8 cellular contexts compared by ENCODE assay signal in the genomic region with DNA sequence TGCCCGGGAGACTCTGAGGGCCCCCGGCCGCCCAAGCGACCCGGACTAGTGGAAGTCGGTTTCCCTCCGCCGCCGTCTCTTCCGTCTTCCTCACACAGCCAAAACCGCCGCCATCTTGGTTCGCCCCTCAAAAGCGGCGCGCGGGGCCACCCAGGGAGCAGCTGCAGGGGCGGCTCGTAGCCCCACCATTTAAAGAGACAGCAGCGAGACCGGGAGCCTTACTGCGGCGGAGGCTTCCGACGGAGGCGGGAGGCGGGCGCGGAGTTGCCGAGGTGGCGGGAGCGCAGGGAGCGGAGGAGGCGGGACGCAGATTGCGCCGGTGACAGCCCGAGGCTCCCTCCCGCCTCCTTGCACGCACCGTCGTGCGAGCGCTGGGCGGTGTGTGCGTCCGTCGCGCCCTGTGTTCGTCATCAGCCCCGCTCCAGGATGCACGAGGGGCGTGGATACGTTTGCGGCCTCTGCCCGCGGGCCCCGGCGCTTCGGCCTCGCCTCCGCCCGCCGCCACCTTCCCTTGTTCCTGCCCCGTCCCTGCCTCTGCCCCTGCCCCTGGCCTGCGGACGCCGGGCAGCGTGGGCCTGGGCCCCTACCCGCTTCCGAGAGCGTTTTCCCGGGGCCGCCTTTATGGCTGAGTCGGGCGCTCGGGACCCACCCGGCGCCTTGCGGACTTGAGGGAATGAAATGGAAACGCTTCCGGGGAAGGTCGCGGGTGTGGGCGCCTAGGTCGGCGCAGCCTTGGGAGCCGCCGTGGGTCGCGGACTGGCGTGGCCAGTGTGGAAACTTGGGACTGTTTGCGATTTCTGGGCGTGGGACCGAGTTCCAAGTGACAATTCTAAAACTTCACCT. TPM values are rescaled to one million over a fixed set of nuclear protein-coding genes. Genes with fewer than 3 reads are reported as not detected.
DNase-seq lines count a peak whose midpoint lies in the region; ATAC-seq and TF ChIP-seq lines count a peak whose summit lies in the region.

A gene (minus strand): TSS at position 140 of the 843 bp plus-strand sequence. CDS start 663 bp downstream, outside the sequence.

- peaks cover 21% of the 10 kb centered on the region for H3K4me1 Mint-ChIP-seq in activated naive CD4-positive, alpha-beta T cell treated with anti-CD3 and anti-CD28 coated beads, Interleukin-2, amount 50 U/mL, for 24 hours

- DNase-seq in GM06990 (ENCODE audit: extremely low read depth, insufficient read length) (peak; percentile 98), NCI-H1092 (lab: John Stamatoyannopoulos, UW) (peak; percentile 96), glomerular endothelial cell (ENCODE audit: extremely low read depth, low read depth, low spot score) (peak; percentile 45), omental fat pad (ENCODE audit: low spot score) (peak; percentile 83), testis (peak; percentile 96)

- peak; percentile 46 for TF ChIP-seq POLR2A in testis (IDR thresholded peaks at IDR 0.05)

- H3K4me3 ChIP-seq in GM06990 (replicated peaks; ENCODE audit: low read depth, low read length) (peak within 1 kb of the TSS; percentile 79), testis (peak within 1 kb of the TSS; percentile 96 to 98)

- H3K4me3 Mint-ChIP-seq in activated naive CD4-positive, alpha-beta T cell treated with anti-CD3 and anti-CD28 coated beads, Interleukin-2, amount 50 U/mL, for 24 hours = peak within 1 kb of the TSS; percentile 100

- TF ChIP-seq CTCF in GM06990 (IDR thresholded peaks at IDR 0.05; ENCODE audit: insufficient read depth, low read length, poor library complexity, severe bottlenecking) = no peak
- TF ChIP-seq CTCF in omental fat pad (IDR thresholded peaks at IDR 0.05) = no peak
- TF ChIP-seq CTCF in testis (IDR thresholded peaks at IDR 0.05) = no peak

- H3K27me3 Mint-ChIP-seq in activated naive CD4-positive, alpha-beta T cell treated with anti-CD3 and anti-CD28 coated beads, Interleukin-2, amount 50 U/mL, for 24 hours = no peaks in the 10 kb centered on the region

- 0% methylated on average over 17 to 81 of the region's 95 CpGs for WGBS in testis, 2 donors

- peaks cover 10% of the 10 kb centered on the region for H3K36me3 Mint-ChIP-seq in activated naive CD4-positive, alpha-beta T cell treated with anti-CD3 and anti-CD28 coated beads, Interleukin-2, amount 50 U/mL, for 24 hours

- H3K27me3 ChIP-seq in GM06990 (replicated peaks; ENCODE audit: control insufficient read depth, insufficient read depth, low read length) (no peaks in the 10 kb centered on the region), testis (no peaks in the 10 kb centered on the region)

- ATAC-seq in HG02588 (IDR thresholded peaks at IDR 0.05; ENCODE audit: unreplicated experiment) (peak; percentile 79), SK-N-SH treated with all-trans-retinoic acid at 6 μM for 48 hours (peak; percentile 94), omental fat pad (ENCODE audit: low FRiP score) (peak; percentile 98)

- no peaks in the 10 kb centered on the region; the same call in 1 of the 2 replicates for H3K36me3 ChIP-seq in GM06990 (ENCODE audit: control insufficient read depth, insufficient read depth, low read length)
- H3K36me3 ChIP-seq in testis (ENCODE audit: low read depth, missing control alignments) = no peaks in the 10 kb centered on the region

- peak within 1 kb of the TSS; percentile 100 for H3K27ac Mint-ChIP-seq in activated naive CD4-positive, alpha-beta T cell treated with anti-CD3 and anti-CD28 coated beads, Interleukin-2, amount 50 U/mL, for 24 hours

- H3K27ac ChIP-seq in testis = peak within 1 kb of the TSS; percentile 99 to 100

- H3K9me3 Mint-ChIP-seq in activated naive CD4-positive, alpha-beta T cell treated with anti-CD3 and anti-CD28 coated beads, Interleukin-2, amount 50 U/mL, for 24 hours = no peaks in the 10 kb centered on the region

- intact Hi-C loops in testis (cut with DNase I; ENCODE audit: low total_unique reads) = no loop called here

- H3K9me3 ChIP-seq in testis = no peaks in the 10 kb centered on the region

- H3K4me1 ChIP-seq in testis = peaks cover 10% of the 10 kb centered on the region

TF ChIP-seq in SK-N-SH treated with all-trans-retinoic acid at 6 μM for 48 hours, 23 proteins besides CTCF, POLR2A, EP300 and RAD21:
- TF ChIP-seq ZFP3 (CRISPR knock-in tag; IDR thresholded peaks at IDR 0.05) (0 out of 2 replicates have a peak, but pooled peaks have one; percentile 25), PPARA (CRISPR knock-in tag; IDR thresholded peaks at IDR 0.05; ENCODE audit: borderline replicate concordance) (no peak), GLIS3 (CRISPR knock-in tag; IDR thresholded peaks at IDR 0.05) (peak; percentile 41; the same call in 1 of the 2 replicates), ZNF8 (CRISPR knock-in tag; IDR thresholded peaks at IDR 0.05) (no peak), SNAI2 (CRISPR knock-in tag; IDR thresholded peaks at IDR 0.05) (peak; percentile 58; the same call in 1 of the 2 replicates), ZNF565 (CRISPR knock-in tag; conservative IDR thresholded peaks at IDR 0.05; ENCODE audit: low read depth) (peak; percentile 7; the same call in 1 of the 2 replicates), CSDC2 (CRISPR knock-in tag; IDR thresholded peaks at IDR 0.05) (no peak), ZNF70 (CRISPR knock-in tag; IDR thresholded peaks at IDR 0.05) (no peak), RARB (CRISPR knock-in tag; IDR thresholded peaks at IDR 0.05) (0 out of 2 replicates have a peak, but pooled peaks have one; percentile 33), OSR1 (CRISPR knock-in tag; IDR thresholded peaks at IDR 0.05) (no peak), ARNTL (CRISPR knock-in tag; IDR thresholded peaks at IDR 0.05; ENCODE audit: borderline replicate concordance, low read depth) (no peak), ZFP30 (CRISPR knock-in tag; IDR thresholded peaks at IDR 0.05) (no peak), TCF4 (CRISPR knock-in tag; IDR thresholded peaks at IDR 0.05; ENCODE audit: borderline replicate concordance) (no peak), TOX (CRISPR knock-in tag; IDR thresholded peaks at IDR 0.05; ENCODE audit: borderline replicate concordance) (no peak), ZC3H10 (CRISPR knock-in tag; IDR thresholded peaks at IDR 0.05) (0 out of 2 replicates have a peak, but pooled peaks have one; percentile 5), BACH2 (CRISPR knock-in tag; IDR thresholded peaks at IDR 0.05; ENCODE audit: borderline replicate concordance) (no peak)
- TF ChIP-seq, protein P1, sequence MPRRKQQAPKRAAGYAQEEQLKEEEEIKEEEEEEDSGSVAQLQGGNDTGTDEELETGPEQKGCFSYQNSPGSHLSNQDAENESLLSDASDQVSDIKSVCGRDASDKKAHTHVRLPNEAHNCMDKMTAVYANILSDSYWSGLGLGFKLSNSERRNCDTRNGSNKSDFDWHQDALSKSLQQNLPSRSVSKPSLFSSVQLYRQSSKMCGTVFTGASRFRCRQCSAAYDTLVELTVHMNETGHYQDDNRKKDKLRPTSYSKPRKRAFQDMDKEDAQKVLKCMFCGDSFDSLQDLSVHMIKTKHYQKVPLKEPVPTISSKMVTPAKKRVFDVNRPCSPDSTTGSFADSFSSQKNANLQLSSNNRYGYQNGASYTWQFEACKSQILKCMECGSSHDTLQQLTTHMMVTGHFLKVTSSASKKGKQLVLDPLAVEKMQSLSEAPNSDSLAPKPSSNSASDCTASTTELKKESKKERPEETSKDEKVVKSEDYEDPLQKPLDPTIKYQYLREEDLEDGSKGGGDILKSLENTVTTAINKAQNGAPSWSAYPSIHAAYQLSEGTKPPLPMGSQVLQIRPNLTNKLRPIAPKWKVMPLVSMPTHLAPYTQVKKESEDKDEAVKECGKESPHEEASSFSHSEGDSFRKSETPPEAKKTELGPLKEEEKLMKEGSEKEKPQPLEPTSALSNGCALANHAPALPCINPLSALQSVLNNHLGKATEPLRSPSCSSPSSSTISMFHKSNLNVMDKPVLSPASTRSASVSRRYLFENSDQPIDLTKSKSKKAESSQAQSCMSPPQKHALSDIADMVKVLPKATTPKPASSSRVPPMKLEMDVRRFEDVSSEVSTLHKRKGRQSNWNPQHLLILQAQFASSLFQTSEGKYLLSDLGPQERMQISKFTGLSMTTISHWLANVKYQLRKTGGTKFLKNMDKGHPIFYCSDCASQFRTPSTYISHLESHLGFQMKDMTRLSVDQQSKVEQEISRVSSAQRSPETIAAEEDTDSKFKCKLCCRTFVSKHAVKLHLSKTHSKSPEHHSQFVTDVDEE (CRISPR knock-in tag; IDR thresholded peaks at IDR 0.05) = 0 out of 2 replicates have a peak, but pooled peaks have one; percentile 23
- TF ChIP-seq, protein P2, sequence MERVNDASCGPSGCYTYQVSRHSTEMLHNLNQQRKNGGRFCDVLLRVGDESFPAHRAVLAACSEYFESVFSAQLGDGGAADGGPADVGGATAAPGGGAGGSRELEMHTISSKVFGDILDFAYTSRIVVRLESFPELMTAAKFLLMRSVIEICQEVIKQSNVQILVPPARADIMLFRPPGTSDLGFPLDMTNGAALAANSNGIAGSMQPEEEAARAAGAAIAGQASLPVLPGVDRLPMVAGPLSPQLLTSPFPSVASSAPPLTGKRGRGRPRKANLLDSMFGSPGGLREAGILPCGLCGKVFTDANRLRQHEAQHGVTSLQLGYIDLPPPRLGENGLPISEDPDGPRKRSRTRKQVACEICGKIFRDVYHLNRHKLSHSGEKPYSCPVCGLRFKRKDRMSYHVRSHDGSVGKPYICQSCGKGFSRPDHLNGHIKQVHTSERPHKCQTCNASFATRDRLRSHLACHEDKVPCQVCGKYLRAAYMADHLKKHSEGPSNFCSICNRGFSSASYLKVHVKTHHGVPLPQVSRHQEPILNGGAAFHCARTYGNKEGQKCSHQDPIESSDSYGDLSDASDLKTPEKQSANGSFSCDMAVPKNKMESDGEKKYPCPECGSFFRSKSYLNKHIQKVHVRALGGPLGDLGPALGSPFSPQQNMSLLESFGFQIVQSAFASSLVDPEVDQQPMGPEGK (CRISPR knock-in tag; IDR thresholded peaks at IDR 0.05; ENCODE audit: borderline replicate concordance) = no peak
- TF ChIP-seq, protein P3, sequence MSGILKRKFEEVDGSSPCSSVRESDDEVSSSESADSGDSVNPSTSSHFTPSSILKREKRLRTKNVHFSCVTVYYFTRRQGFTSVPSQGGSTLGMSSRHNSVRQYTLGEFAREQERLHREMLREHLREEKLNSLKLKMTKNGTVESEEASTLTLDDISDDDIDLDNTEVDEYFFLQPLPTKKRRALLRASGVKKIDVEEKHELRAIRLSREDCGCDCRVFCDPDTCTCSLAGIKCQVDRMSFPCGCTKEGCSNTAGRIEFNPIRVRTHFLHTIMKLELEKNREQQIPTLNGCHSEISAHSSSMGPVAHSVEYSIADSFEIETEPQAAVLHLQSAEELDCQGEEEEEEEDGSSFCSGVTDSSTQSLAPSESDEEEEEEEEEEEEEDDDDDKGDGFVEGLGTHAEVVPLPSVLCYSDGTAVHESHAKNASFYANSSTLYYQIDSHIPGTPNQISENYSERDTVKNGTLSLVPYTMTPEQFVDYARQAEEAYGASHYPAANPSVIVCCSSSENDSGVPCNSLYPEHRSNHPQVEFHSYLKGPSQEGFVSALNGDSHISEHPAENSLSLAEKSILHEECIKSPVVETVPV (CRISPR knock-in tag; IDR thresholded peaks at IDR 0.05) = no peak

RNA-seq across cellular contexts. Expression of the gene that starts here (rescaled TPM):
- total RNA-seq in glomerular endothelial cell (48.7 and 65.2 TPM in 2 replicates), omental fat pad (10 to 100 TPM; 55.2 to 87.1 (median 79.5) TPM), testis (100 to 1,000 TPM; 113 to 132 TPM)
- 106 TPM for polyA plus RNA-seq in testis (ENCODE audit: insufficient read depth, low read depth, low replicate concordance)

Comparison
In these comparisons a context has a peak if more than half of its experiments do, and no peak if none do; other contexts are left out.
1. Peak in every context shown above with its lines: DNase-seq, ATAC-seq, H3K4me3 ChIP-seq and H3K27ac ChIP-seq.
2. DNase-seq: peak in every context shown above with its lines; median percentile 98 in GM06990; 96 in NCI-H1092; 96 in testis; 83 in omental fat pad; 45 in glomerular endothelial cell.